ENCODE assay signal across 19 cellular contexts in the genomic region with DNA sequence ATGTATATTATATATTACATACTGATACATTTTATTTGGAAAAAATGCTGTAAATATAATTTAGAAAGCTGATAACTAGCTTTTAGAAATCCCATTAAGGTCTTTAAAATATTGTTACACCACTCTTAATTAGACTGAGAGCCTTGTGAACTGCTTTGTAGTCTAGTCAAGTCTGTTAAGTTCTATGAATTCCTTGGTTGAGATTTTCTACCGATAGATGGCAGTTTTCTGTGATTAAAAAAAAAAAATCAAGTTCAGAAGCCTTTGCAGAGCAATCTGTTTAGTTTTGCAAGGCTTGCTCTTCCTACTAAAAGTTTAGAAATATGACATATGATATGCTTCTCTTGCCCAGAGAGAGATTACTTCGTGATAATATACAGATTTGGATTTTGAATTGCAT.
A peak's percentile ranks its signal among the peaks of the same experiment; 100 is the strongest.
DNase-seq lines count a peak whose midpoint lies in the region; ATAC-seq, FAIRE-seq and TF ChIP-seq lines count a peak whose summit lies in the region.
"Had no signal": no experiment of that assay in that cellular context is flagged by ENCODE, and none has a peak within 500 bp of the region (broad histone marks: within the 10 kb centered on the region; RNA-seq: fewer than 3 reads in every experiment).

No MANE protein-coding gene starts in this region.

- H2BK12ac ChIP-seq in H9 (ENCODE audit: insufficient read length, low read depth, low read length) = no peak overlapping the region

- H3K23me2 ChIP-seq in H9 (ENCODE audit: insufficient read length, low read depth, low read length, poor library complexity, severe bottlenecking) = no peaks in the 10 kb centered on the region

- H2BK120ac ChIP-seq in H9 (ENCODE audit: low read depth, low read length, poor library complexity, severe bottlenecking) = no peak overlapping the region

- no peak overlapping the region for H4K91ac ChIP-seq in H9 (ENCODE audit: insufficient read length, low read depth, low read length)

- H3K79me2 ChIP-seq in OCI-LY3 (ENCODE audit: low read length) (no peaks in the 10 kb centered on the region), H9 (ENCODE audit: insufficient read depth, low read length) (no peaks in the 10 kb centered on the region)

- no peak overlapping the region for H3T11ph ChIP-seq in H9 (ENCODE audit: low read length)

- H3K4me3 ChIP-seq in OCI-LY3 (ENCODE audit: low read length) = no peak overlapping the region
- H3K4me3 ChIP-seq: SJCRH30 had no signal

- H3K27ac ChIP-seq in OCI-LY3 (ENCODE audit: low read length) (no peak overlapping the region), H9 (ENCODE audit: insufficient read length, low read depth, low read length) (no peak overlapping the region)
- H3K27ac ChIP-seq: SJCRH30 had no signal

- no peak overlapping the region for H4K5ac ChIP-seq in H9 (ENCODE audit: insufficient read length, low read depth, low read length)

- no peak overlapping the region for H3K14ac ChIP-seq in H9 (ENCODE audit: insufficient read depth, low read length)

- no peak for ATAC-seq in esophagus mucosa
- ATAC-seq: left cardiac atrium had no signal

- DNase-seq in ELR (ENCODE audit: low read depth) (peak; percentile 39), cerebellar cortex (ENCODE audit: low spot score) (peak; percentile 28), H9 (no peak), AG08395 (ENCODE audit: low spot score) (no peak)
- no peak for DNase-seq in activated CD4-positive, alpha-beta T cell treated with anti-CD3 and anti-CD28 coated beads for 4 hours
- DNase-seq: activated CD4-positive, alpha-beta T cell treated with anti-CD3 and anti-CD28 coated beads for 48 hours; COR-L47; foreskin melanocyte; left cardiac atrium; NCI-H2227 treated with DMSO at 0.1 percent for 48 hours; posterior cingulate gyrus; SJCRH30; stimulated activated CD4-positive, alpha-beta T cell treated with anti-CD3 and anti-CD28 coated beads, Interleukin-2, amount 100 ng/mL, for 48 hours; T1000 had no signal

- H3K9me3 Mint-ChIP-seq in H9 = peaks cover 0 to 2% of the 10 kb centered on the region in 2 experiments; a peak in 2 of 5 replicates
- H3K9me3 Mint-ChIP-seq: mesothelial cell of epicardium, nephron had no signal

- no peaks in the 10 kb centered on the region for H3K27me3 ChIP-seq in OCI-LY3 (ENCODE audit: low read depth, low read length)
- H3K27me3 ChIP-seq in H9 (ENCODE audit: insufficient read depth, low read length) = no peaks in the 10 kb centered on the region
- H3K27me3 ChIP-seq: SJCRH30 had no signal

- H3K56ac ChIP-seq in H9 (ENCODE audit: insufficient read length, low read depth, low read length) = no peak overlapping the region

- H4K8ac ChIP-seq in H9 (replicated peaks; ENCODE audit: insufficient read length, low read depth, low read length) = no peak overlapping the region

- no peaks in the 10 kb centered on the region for H4K20me1 ChIP-seq in OCI-LY3 (ENCODE audit: insufficient read depth, low read length)
- H4K20me1 ChIP-seq in H9 (ENCODE audit: control insufficient read depth, insufficient read depth, insufficient read length) = no peaks in the 10 kb centered on the region

- H3K4me3 Mint-ChIP-seq in H9 = no peak overlapping the region
- H3K4me3 Mint-ChIP-seq: mesothelial cell of epicardium, nephron had no signal

- no peak overlapping the region for H2BK5ac ChIP-seq in H9 (ENCODE audit: insufficient read length, low read length)

- H3K27ac Mint-ChIP-seq in H9 = no peak overlapping the region
- H3K27ac Mint-ChIP-seq: mesothelial cell of epicardium, nephron had no signal

- no peak overlapping the region for H3K23ac ChIP-seq in H9 (ENCODE audit: insufficient read length, low read depth, low read length)

- H3K36me3 Mint-ChIP-seq in H9 (ENCODE audit: insufficient read depth in 1 of 3, low read depth in 3 of 3) = peaks cover 0 to 2% (median 0%) of the 10 kb centered on the region in 3 experiments; a peak in 1 of 7 replicates
- H3K36me3 Mint-ChIP-seq: mesothelial cell of epicardium had no signal

- TF ChIP-seq CTCF in OCI-LY3 (IDR thresholded peaks at IDR 0.05; ENCODE audit: low read depth, low read length) (peak; percentile 40), H9 (conservative IDR thresholded peaks at IDR 0.05) (no peak)

- H3K4me2 ChIP-seq in OCI-LY3 (ENCODE audit: low read length) = no peak overlapping the region
- no peak overlapping the region for H3K4me2 ChIP-seq in H9 (ENCODE audit: insufficient read depth, insufficient read length, low read length)

- no peaks in the 10 kb centered on the region for H3K27me3 Mint-ChIP-seq in H9 (ENCODE audit: low read depth)

- no peak overlapping the region for H2AK5ac ChIP-seq in H9 (ENCODE audit: insufficient read length, low read length)

- no peak overlapping the region for H2BK20ac ChIP-seq in H9 (ENCODE audit: low read depth, low read length, poor library complexity, severe bottlenecking)

- H3K4me1 Mint-ChIP-seq in H9 = no peaks in the 10 kb centered on the region
- H3K4me1 Mint-ChIP-seq: mesothelial cell of epicardium, nephron had no signal

- no peaks in the 10 kb centered on the region for H3K79me1 ChIP-seq in H9 (ENCODE audit: insufficient read depth, low read depth, low read length, poor library complexity, severe bottlenecking)

- no peaks in the 10 kb centered on the region for H3K4me1 ChIP-seq in OCI-LY3 (ENCODE audit: low read length)
- no peaks in the 10 kb centered on the region for H3K4me1 ChIP-seq in H9 (ENCODE audit: insufficient read depth, low read length)
- H3K4me1 ChIP-seq: SJCRH30 had no signal

- H3K4ac ChIP-seq in H9 (ENCODE audit: low read depth, low read length) = no peak overlapping the region

- H2AFZ ChIP-seq in OCI-LY3 (ENCODE audit: low read depth, low read length) (no peak overlapping the region), H9 (ENCODE audit: low read length) (no peak overlapping the region)

- no peak overlapping the region for H2BK15ac ChIP-seq in H9 (ENCODE audit: low read depth, low read length)

- no peaks in the 10 kb centered on the region for H3K9me3 ChIP-seq in OCI-LY3 (ENCODE audit: insufficient read depth, low read length)
- H3K9me3 ChIP-seq in H9 (ENCODE audit: control insufficient read depth, low read depth, low read length) = no peaks in the 10 kb centered on the region
- H3K9me3 ChIP-seq: SJCRH30 had no signal

- H3K9ac ChIP-seq in OCI-LY3 (ENCODE audit: low read length) = no peak overlapping the region
- H3K9ac ChIP-seq in H9 (ENCODE audit: extremely low read depth, insufficient read length, low read length) = no peak overlapping the region

- no CpG with 5 or more reads among the region's 2 CpGs for WGBS in H9 (ENCODE audit: extremely low coverage, insufficient read length, low lambda C conversion rate)

- no peaks in the 10 kb centered on the region for H3K36me3 ChIP-seq in OCI-LY3 (replicated peaks; ENCODE audit: low read depth, low read length)
- H3K36me3 ChIP-seq: SJCRH30 had no signal

- H3K18ac ChIP-seq in H9 (ENCODE audit: insufficient read length, low read depth, low read length) = no peak overlapping the region

- FAIRE-seq in A204.1 (lab: Jason Lieb, UNC) = peak; percentile 87

Comparison
In these comparisons a context has a peak if more than half of its experiments do, and no peak if none do; other contexts are left out.
1. DNase-seq: peak in ELR (single experiment) and cerebellar cortex (single experiment); none in activated CD4-positive, alpha-beta T cell treated with anti-CD3 and anti-CD28 coated beads for 4 hours (0 of 2), H9 (single experiment) and AG08395 (single experiment).